ENCODE assay signal across 1 cellular context in the genomic region with DNA sequence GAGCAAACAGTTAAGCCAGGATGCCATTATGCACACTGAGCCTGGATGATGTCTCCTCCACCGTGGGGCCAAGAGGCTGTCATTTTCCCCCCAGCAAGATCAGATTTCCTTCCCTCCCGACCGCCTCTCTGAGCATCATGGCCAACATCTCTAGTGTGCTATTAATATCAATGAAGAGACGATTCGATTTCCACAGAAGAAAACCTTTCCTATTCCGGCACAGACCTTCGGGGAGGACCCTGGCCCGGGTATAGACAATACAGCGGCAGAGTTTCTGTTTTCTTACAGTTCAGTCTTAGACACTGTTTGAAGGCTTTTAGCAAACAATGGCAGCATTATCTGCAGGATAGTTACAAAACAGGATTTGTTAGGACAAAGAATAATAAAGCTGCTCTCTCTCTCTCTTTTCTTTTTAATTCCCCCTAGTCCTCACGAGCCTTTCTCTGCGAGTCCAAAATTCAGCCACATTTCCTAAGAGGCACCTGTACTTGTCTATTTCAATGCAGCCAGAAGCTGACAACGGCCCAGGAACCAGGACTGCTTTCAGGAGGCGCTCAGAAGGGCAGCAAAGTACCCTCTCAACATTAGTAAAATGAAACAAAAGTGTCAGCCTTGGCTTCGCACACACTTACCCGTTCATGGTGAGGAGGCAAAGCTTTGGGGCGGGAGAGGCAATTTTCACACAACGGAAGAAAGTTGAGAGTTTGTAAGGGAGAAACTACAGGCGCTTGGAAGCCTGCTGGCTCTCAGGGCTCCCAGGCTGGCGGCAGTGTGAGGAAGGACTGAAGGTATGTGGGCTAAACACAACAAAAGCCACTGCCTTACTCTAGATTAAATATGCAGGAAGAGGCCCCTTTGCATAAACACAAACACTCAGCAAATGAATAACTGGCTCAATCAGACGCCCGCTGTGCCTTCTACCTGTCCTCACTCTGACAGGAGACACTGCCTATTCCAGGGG.
TF ChIP-seq lines count a peak whose summit lies in the region.

No MANE protein-coding gene starts in this region.

TF ChIP-seq in HepG2, 621 proteins besides CTCF, POLR2A, EP300 and RAD21 (continued from another document and continues in another):
- TF ChIP-seq, protein P1, sequence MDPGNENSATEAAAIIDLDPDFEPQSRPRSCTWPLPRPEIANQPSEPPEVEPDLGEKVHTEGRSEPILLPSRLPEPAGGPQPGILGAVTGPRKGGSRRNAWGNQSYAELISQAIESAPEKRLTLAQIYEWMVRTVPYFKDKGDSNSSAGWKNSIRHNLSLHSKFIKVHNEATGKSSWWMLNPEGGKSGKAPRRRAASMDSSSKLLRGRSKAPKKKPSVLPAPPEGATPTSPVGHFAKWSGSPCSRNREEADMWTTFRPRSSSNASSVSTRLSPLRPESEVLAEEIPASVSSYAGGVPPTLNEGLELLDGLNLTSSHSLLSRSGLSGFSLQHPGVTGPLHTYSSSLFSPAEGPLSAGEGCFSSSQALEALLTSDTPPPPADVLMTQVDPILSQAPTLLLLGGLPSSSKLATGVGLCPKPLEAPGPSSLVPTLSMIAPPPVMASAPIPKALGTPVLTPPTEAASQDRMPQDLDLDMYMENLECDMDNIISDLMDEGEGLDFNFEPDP (CRISPR knock-in tag; conservative IDR thresholded peaks at IDR 0.05): no peak
- TF ChIP-seq CC2D1A (CRISPR knock-in tag; IDR thresholded peaks at IDR 0.05) (no peak), POLR2G (IDR thresholded peaks at IDR 0.05; ENCODE audit: low read depth, low read length) (peak; percentile 31; the same call in 1 of the 2 replicates), YY1 (IDR thresholded peaks at IDR 0.05; ENCODE audit: insufficient read depth, insufficient replicate concordance, low read depth, low read length) (no peak), ZNF547 (CRISPR knock-in tag; IDR thresholded peaks at IDR 0.05) (no peak), ZNF121 (CRISPR knock-in tag; IDR thresholded peaks at IDR 0.05) (no peak), ZNF709 (CRISPR knock-in tag; IDR thresholded peaks at IDR 0.05) (no peak), ZNF205 (CRISPR knock-in tag; IDR thresholded peaks at IDR 0.05) (no peak), ZSCAN9 (CRISPR knock-in tag; IDR thresholded peaks at IDR 0.05; ENCODE audit: borderline replicate concordance) (no peak), ZSCAN29 (CRISPR knock-in tag; conservative IDR thresholded peaks at IDR 0.05) (0 out of 2 replicates have a peak, but pooled peaks have one; percentile 53), ZFY (CRISPR knock-in tag; IDR thresholded peaks at IDR 0.05) (no peak), JARID2 (CRISPR knock-in tag; IDR thresholded peaks at IDR 0.05; ENCODE audit: insufficient replicate concordance) (no peak), ZNF225 (CRISPR knock-in tag; IDR thresholded peaks at IDR 0.05) (no peak), ZKSCAN8 (CRISPR knock-in tag; IDR thresholded peaks at IDR 0.05; ENCODE audit: borderline replicate concordance) (0 out of 2 replicates have a peak, but pooled peaks have one; percentile 12), ZNF350 (CRISPR knock-in tag; IDR thresholded peaks at IDR 0.05; ENCODE audit: borderline replicate concordance, low read depth) (peak; percentile 19; the same call in 1 of the 2 replicates), DNMT3B (CRISPR knock-in tag; conservative IDR thresholded peaks at IDR 0.05) (0 out of 2 replicates have a peak, but pooled peaks have one; percentile 38), MAZ (IDR thresholded peaks at IDR 0.05; ENCODE audit: borderline replicate concordance, low read depth, low read length) (no peak), MAZ (CRISPR knock-in tag; IDR thresholded peaks at IDR 0.05; ENCODE audit: low read depth) (no peak), ZNF451 (CRISPR knock-in tag; IDR thresholded peaks at IDR 0.05) (no peak), ATRX (CRISPR knock-in tag; IDR thresholded peaks at IDR 0.05; ENCODE audit: borderline replicate concordance) (no peak), BCL6 (CRISPR knock-in tag; IDR thresholded peaks at IDR 0.05) (peak; percentile 42), KDM2A (CRISPR knock-in tag; IDR thresholded peaks at IDR 0.05; ENCODE audit: borderline replicate concordance, low read depth) (no peak), ZNF777 (CRISPR knock-in tag; IDR thresholded peaks at IDR 0.05) (no peak), TBX2 (CRISPR knock-in tag; IDR thresholded peaks at IDR 0.05; ENCODE audit: borderline replicate concordance) (peak; percentile 54; the same call in 1 of the 2 replicates), SAFB2 (CRISPR knock-in tag; IDR thresholded peaks at IDR 0.05; ENCODE audit: borderline replicate concordance, low read depth) (no peak), POLR2AphosphoS5 (IDR thresholded peaks at IDR 0.05; ENCODE audit: low read depth, low read length) (0 out of 2 replicates have a peak, but pooled peaks have one; percentile 30)
- TF ChIP-seq, protein P2, sequence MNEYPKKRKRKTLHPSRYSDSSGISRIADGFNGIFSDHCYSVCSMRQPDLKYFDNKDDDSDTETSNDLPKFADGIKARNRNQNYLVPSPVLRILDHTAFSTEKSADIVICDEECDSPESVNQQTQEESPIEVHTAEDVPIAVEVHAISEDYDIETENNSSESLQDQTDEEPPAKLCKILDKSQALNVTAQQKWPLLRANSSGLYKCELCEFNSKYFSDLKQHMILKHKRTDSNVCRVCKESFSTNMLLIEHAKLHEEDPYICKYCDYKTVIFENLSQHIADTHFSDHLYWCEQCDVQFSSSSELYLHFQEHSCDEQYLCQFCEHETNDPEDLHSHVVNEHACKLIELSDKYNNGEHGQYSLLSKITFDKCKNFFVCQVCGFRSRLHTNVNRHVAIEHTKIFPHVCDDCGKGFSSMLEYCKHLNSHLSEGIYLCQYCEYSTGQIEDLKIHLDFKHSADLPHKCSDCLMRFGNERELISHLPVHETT (CRISPR knock-in tag; conservative IDR thresholded peaks at IDR 0.05): no peak
- TF ChIP-seq, protein P3, sequence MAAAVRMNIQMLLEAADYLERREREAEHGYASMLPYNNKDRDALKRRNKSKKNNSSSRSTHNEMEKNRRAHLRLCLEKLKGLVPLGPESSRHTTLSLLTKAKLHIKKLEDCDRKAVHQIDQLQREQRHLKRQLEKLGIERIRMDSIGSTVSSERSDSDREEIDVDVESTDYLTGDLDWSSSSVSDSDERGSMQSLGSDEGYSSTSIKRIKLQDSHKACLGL (CRISPR knock-in tag; IDR thresholded peaks at IDR 0.05): no peak
- TF ChIP-seq, protein P4, sequence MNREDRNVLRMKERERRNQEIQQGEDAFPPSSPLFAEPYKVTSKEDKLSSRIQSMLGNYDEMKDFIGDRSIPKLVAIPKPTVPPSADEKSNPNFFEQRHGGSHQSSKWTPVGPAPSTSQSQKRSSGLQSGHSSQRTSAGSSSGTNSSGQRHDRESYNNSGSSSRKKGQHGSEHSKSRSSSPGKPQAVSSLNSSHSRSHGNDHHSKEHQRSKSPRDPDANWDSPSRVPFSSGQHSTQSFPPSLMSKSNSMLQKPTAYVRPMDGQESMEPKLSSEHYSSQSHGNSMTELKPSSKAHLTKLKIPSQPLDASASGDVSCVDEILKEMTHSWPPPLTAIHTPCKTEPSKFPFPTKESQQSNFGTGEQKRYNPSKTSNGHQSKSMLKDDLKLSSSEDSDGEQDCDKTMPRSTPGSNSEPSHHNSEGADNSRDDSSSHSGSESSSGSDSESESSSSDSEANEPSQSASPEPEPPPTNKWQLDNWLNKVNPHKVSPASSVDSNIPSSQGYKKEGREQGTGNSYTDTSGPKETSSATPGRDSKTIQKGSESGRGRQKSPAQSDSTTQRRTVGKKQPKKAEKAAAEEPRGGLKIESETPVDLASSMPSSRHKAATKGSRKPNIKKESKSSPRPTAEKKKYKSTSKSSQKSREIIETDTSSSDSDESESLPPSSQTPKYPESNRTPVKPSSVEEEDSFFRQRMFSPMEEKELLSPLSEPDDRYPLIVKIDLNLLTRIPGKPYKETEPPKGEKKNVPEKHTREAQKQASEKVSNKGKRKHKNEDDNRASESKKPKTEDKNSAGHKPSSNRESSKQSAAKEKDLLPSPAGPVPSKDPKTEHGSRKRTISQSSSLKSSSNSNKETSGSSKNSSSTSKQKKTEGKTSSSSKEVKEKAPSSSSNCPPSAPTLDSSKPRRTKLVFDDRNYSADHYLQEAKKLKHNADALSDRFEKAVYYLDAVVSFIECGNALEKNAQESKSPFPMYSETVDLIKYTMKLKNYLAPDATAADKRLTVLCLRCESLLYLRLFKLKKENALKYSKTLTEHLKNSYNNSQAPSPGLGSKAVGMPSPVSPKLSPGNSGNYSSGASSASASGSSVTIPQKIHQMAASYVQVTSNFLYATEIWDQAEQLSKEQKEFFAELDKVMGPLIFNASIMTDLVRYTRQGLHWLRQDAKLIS (CRISPR knock-in tag; IDR thresholded peaks at IDR 0.05): no peak
- TF ChIP-seq, protein P5, sequence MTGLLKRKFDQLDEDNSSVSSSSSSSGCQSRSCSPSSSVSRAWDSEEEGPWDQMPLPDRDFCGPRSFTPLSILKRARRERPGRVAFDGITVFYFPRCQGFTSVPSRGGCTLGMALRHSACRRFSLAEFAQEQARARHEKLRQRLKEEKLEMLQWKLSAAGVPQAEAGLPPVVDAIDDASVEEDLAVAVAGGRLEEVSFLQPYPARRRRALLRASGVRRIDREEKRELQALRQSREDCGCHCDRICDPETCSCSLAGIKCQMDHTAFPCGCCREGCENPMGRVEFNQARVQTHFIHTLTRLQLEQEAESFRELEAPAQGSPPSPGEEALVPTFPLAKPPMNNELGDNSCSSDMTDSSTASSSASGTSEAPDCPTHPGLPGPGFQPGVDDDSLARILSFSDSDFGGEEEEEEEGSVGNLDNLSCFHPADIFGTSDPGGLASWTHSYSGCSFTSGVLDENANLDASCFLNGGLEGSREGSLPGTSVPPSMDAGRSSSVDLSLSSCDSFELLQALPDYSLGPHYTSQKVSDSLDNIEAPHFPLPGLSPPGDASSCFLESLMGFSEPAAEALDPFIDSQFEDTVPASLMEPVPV (CRISPR knock-in tag; IDR thresholded peaks at IDR 0.05): no peak
- TF ChIP-seq, protein P6, sequence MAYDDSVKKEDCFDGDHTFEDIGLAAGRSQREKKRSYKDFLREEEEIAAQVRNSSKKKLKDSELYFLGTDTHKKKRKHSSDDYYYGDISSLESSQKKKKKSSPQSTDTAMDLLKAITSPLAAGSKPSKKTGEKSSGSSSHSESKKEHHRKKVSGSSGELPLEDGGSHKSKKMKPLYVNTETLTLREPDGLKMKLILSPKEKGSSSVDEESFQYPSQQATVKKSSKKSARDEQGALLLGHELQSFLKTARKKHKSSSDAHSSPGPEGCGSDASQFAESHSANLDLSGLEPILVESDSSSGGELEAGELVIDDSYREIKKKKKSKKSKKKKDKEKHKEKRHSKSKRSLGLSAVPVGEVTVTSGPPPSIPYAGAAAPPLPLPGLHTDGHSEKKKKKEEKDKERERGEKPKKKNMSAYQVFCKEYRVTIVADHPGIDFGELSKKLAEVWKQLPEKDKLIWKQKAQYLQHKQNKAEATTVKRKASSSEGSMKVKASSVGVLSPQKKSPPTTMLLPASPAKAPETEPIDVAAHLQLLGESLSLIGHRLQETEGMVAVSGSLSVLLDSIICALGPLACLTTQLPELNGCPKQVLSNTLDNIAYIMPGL (CRISPR knock-in tag; IDR thresholded peaks at IDR 0.05; ENCODE audit: borderline replicate concordance in 1 of 2, low read depth in 1 of 2): peak in 1 of 2 experiments; percentile 35; a peak in 1 of 4 replicates
- TF ChIP-seq, protein P7, sequence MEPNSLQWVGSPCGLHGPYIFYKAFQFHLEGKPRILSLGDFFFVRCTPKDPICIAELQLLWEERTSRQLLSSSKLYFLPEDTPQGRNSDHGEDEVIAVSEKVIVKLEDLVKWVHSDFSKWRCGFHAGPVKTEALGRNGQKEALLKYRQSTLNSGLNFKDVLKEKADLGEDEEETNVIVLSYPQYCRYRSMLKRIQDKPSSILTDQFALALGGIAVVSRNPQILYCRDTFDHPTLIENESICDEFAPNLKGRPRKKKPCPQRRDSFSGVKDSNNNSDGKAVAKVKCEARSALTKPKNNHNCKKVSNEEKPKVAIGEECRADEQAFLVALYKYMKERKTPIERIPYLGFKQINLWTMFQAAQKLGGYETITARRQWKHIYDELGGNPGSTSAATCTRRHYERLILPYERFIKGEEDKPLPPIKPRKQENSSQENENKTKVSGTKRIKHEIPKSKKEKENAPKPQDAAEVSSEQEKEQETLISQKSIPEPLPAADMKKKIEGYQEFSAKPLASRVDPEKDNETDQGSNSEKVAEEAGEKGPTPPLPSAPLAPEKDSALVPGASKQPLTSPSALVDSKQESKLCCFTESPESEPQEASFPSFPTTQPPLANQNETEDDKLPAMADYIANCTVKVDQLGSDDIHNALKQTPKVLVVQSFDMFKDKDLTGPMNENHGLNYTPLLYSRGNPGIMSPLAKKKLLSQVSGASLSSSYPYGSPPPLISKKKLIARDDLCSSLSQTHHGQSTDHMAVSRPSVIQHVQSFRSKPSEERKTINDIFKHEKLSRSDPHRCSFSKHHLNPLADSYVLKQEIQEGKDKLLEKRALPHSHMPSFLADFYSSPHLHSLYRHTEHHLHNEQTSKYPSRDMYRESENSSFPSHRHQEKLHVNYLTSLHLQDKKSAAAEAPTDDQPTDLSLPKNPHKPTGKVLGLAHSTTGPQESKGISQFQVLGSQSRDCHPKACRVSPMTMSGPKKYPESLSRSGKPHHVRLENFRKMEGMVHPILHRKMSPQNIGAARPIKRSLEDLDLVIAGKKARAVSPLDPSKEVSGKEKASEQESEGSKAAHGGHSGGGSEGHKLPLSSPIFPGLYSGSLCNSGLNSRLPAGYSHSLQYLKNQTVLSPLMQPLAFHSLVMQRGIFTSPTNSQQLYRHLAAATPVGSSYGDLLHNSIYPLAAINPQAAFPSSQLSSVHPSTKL (CRISPR knock-in tag; IDR thresholded peaks at IDR 0.05): peak; percentile 38
